In the genomic region with DNA sequence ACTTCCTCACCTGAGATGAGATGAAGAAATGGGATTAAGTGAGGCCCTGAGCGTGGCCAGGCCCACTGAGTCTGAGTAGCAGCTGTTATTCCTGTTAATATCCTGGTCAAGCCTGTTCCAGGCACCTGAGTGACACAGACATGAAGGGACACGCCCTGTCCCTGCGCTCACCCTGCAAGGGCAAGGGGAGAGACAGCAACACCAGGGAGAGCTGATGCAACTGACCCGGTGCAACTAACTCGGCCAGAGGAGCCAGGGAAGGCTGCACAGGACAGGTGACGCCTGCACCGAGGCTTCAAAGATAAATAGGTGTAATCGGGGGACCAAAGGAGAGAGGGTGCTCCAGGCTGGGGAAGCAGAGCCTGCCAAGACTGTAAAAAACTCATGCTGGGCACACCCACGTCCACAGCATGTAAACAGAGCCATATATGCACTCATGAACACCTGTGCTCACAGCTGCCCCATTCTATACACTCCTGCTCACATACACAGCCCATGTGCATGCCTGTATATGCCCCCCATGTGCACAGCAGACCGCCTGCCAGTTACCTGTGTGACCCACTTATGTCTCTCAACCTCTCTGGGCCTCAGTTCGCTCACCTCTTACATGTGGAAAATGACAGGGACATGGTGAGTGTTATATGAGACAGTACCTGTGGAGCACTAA, we compare ENCODE assay signal across 18 cellular contexts. TPM values are rescaled to one million over a fixed set of nuclear protein-coding genes. Genes with fewer than 3 reads are reported as not detected.
DNase-seq lines count a peak whose midpoint lies in the region; ATAC-seq, FAIRE-seq and TF ChIP-seq lines count a peak whose summit lies in the region.
"Had no signal": no experiment of that assay in that cellular context is flagged by ENCODE, and none has a peak within 500 bp of the region (broad histone marks: within the 10 kb centered on the region; RNA-seq: fewer than 3 reads in every experiment).

No MANE protein-coding gene starts in this region.

- H3K27ac ChIP-seq in SK-N-SH (ENCODE audit: low read depth in 2 of 2, low read length in 1 of 2) (no peak overlapping the region), K562 (ENCODE audit: extremely low read depth, low read depth, low read length) (no peak overlapping the region), HepG2 (ENCODE audit: extremely low read length, insufficient read depth, low read length) (no peak overlapping the region), upper lobe of right lung (no peak overlapping the region)
- H3K27ac ChIP-seq: SJCRH30 had no signal

- no peaks in the 10 kb centered on the region for H3F3A ChIP-seq in SK-N-SH (replicated peaks; ENCODE audit: insufficient read depth)

- intact Hi-C loops in K562 (cut with micrococcal nuclease): no loop called here
- intact Hi-C loops in HepG2 (cut with micrococcal nuclease; ENCODE audit: unreplicated experiment): no loop called here
- intact Hi-C loops in upper lobe of right lung (cut with DNase I): loop anchor here (10.0 kb wide), 1 partner anchor 140 kb away; no protein-coding TSS in a partner anchor

- no peak for TF ChIP-seq RAD21 in SK-N-SH (IDR thresholded peaks at IDR 0.05; ENCODE audit: low read length)
- no peak for TF ChIP-seq RAD21 in K562 (CRISPR knock-in tag; conservative IDR thresholded peaks at IDR 0.05 in 1 of 2, IDR thresholded peaks at IDR 0.05 in 1 of 2)
- TF ChIP-seq RAD21 in HepG2 (CRISPR knock-in tag; IDR thresholded peaks at IDR 0.05): no peak

- no peaks in the 10 kb centered on the region for H3K9me3 ChIP-seq in SK-N-SH
- H3K9me3 ChIP-seq in K562 (replicated peaks; ENCODE audit: control insufficient read depth, insufficient read depth, low read depth, low read length): no peaks in the 10 kb centered on the region
- no peaks in the 10 kb centered on the region for H3K9me3 ChIP-seq in HepG2 (ENCODE audit: low read length)
- H3K9me3 ChIP-seq in upper lobe of right lung: no peaks in the 10 kb centered on the region
- H3K9me3 ChIP-seq: SJCRH30 had no signal

- H3K9ac ChIP-seq in SK-N-SH (no peak overlapping the region), K562 (ENCODE audit: insufficient read depth in 1 of 2, low read depth in 2 of 2, low read length in 2 of 2) (peak overlapping the region in 1 of 2 experiments; percentile 45; a peak in 2 of 4 replicates), HepG2 (ENCODE audit: insufficient read depth, low read depth, low read length) (no peak overlapping the region)

- in situ Hi-C loops in K562 (cut with MboI): no loop called here
- in situ Hi-C loops in HepG2 (cut with HindIII; ENCODE audit: extremely low pct_ligation_motif_present, low pct_unique_long_range_greater_than_20kb): no loop called here

- H2AFZ ChIP-seq in SK-N-SH (ENCODE audit: low read depth) (no peak overlapping the region), K562 (ENCODE audit: low read depth, low read length) (no peak overlapping the region), HepG2 (ENCODE audit: low read length) (no peak overlapping the region)

- ATAC-seq in SK-N-SH treated with all-trans-retinoic acid at 6 μM for 48 hours (no peak; the same call in 2 of the 3 replicates), K562 (peak; percentile 84), HepG2 (peak; percentile 65), upper lobe of right lung (peak; percentile 84), HG02642 (IDR thresholded peaks at IDR 0.05; ENCODE audit: poor library complexity, unreplicated experiment) (no peak), HG02678 (IDR thresholded peaks at IDR 0.05; ENCODE audit: unreplicated experiment) (no peak)
- ATAC-seq: activated CD4-positive, CD25-positive, alpha-beta regulatory T cell treated with anti-CD3 and anti-CD28 coated beads, Interleukin-2, amount 50 U/mL, for 24 hours had no signal

- BruUV-seq in K562 (replicated peaks; lab: Mats Ljungman, UMichigan): no TSS peak
- no TSS peak for BruUV-seq in HepG2 (replicated peaks; lab: Mats Ljungman, UMichigan)

- TF ChIP-seq EP300 in SK-N-SH (IDR thresholded peaks at IDR 0.05; ENCODE audit: borderline replicate concordance in 1 of 2, low read depth in 1 of 2, low read length in 1 of 2) (no peak), K562 (IDR thresholded peaks at IDR 0.05; ENCODE audit: low read length) (no peak), HepG2 (IDR thresholded peaks at IDR 0.05; ENCODE audit: low read depth in 2 of 2, low read length in 2 of 2) (no peak), HepG2 (CRISPR knock-in tag; IDR thresholded peaks at IDR 0.05; ENCODE audit: borderline replicate concordance) (no peak)

- no peaks in the 10 kb centered on the region for H3K36me3 ChIP-seq in SK-N-SH (replicated peaks in 1 of 2; ENCODE audit: control insufficient read depth in 1 of 2, insufficient read depth in 2 of 2, low read length in 1 of 2)
- no peaks in the 10 kb centered on the region for H3K36me3 ChIP-seq in K562 (ENCODE audit: control insufficient read depth, insufficient read depth, low read length)
- no peaks in the 10 kb centered on the region for H3K36me3 ChIP-seq in HepG2 (replicated peaks in 1 of 2; ENCODE audit: control insufficient read depth in 1 of 2, insufficient read depth in 2 of 2, low read length in 2 of 2)
- H3K36me3 ChIP-seq in upper lobe of right lung: no peaks in the 10 kb centered on the region
- H3K36me3 ChIP-seq: SJCRH30 had no signal

- DNase-seq in SK-N-SH (peak; percentile 17), K562 (ENCODE audit: extremely low read depth in 1 of 4, low spot score in 3 of 4) (no peak), HepG2 (ENCODE audit: low spot score) (peak; percentile 46), upper lobe of right lung (peak; percentile 70), hippocampal formation (lab: John Stamatoyannopoulos, UW) (no peak)
- DNase-seq: activated T-cell treated with anti-CD3 and anti-CD28 coated beads, Interleukin-2, amount 50 U/mL, for 24 hours; aorta; SJCRH30 had no signal

- POLR2A ChIA-PET in SK-N-SH (lab: Yijun Ruan, JAX) (no interaction called here), K562 (lab: Yijun Ruan, JAX) (interaction anchor here (0.6 kb wide), 2 partner anchors 12 to 33 kb away, joined by 3 read pairs; no protein-coding TSS in a partner anchor), HepG2 (lab: Yijun Ruan, JAX) (interaction anchor here (1.4 to 5.4 kb wide), 3 partner anchors 10 to 127 kb away, joined by 5 to 127 read pairs (median 6); a partner anchor contains a TSS)

- H3K79me2 ChIP-seq in SK-N-SH (ENCODE audit: insufficient read depth) (no peaks in the 10 kb centered on the region), K562 (ENCODE audit: control insufficient read depth, insufficient read depth, low read length) (no peaks in the 10 kb centered on the region), HepG2 (ENCODE audit: insufficient read depth, low read length) (no peaks in the 10 kb centered on the region)

- H3K4me3 ChIP-seq in SK-N-SH (ENCODE audit: low read depth in 2 of 2, low read length in 1 of 2): no peak overlapping the region
- no peak overlapping the region for H3K4me3 ChIP-seq in K562
- H3K4me3 ChIP-seq in HepG2 (replicated peaks in 1 of 3; ENCODE audit: insufficient read depth in 1 of 3, low read depth in 2 of 3, low read length in 3 of 3): peak overlapping the region in 1 of 3 experiments; percentile 19; a peak in 1 of 6 replicates
- H3K4me3 ChIP-seq in upper lobe of right lung: no peak overlapping the region
- H3K4me3 ChIP-seq: SJCRH30 had no signal

- CTCF ChIA-PET in SK-N-SH (lab: Yijun Ruan, JAX): interaction anchor here (2.0 kb wide), 1 partner anchor 141 kb away, joined by 6 read pairs; no protein-coding TSS in a partner anchor
- CTCF ChIA-PET in K562 (lab: Yijun Ruan, JAX; ENCODE audit: low intra/inter-chr PET ratio): no interaction called here
- CTCF ChIA-PET in HepG2 (lab: Yijun Ruan, JAX; ENCODE audit: low intra/inter-chr PET ratio, low total read pairs): no interaction called here

- TF ChIP-seq CTCF in SK-N-SH (IDR thresholded peaks at IDR 0.05): no peak
- no peak for TF ChIP-seq CTCF in K562 (IDR thresholded peaks at IDR 0.05 in 2 of 3, conservative IDR thresholded peaks at IDR 0.05 in 1 of 3; ENCODE audit: insufficient read depth in 2 of 3, low read depth in 1 of 3, low read length in 3 of 3)
- no peak for TF ChIP-seq CTCF in HepG2 (CRISPR knock-in tag; IDR thresholded peaks at IDR 0.05)
- no peak for TF ChIP-seq CTCF in upper lobe of right lung (IDR thresholded peaks at IDR 0.05)

- no peak overlapping the region for H3K4me2 ChIP-seq in SK-N-SH
- H3K4me2 ChIP-seq in K562 (ENCODE audit: insufficient read depth, low read length): no peak overlapping the region
- H3K4me2 ChIP-seq in HepG2 (ENCODE audit: low read depth, low read length): peak overlapping the region; percentile 52

- TF ChIP-seq POLR2A in K562 (conservative IDR thresholded peaks at IDR 0.05): no peak
- no peak for TF ChIP-seq POLR2A in HepG2 (IDR thresholded peaks at IDR 0.05; ENCODE audit: insufficient read depth in 1 of 2, low read depth in 2 of 2, low read length in 2 of 2)

- no peak for FAIRE-seq in K562 (lab: Jason Lieb, UNC)
- FAIRE-seq in HepG2 (lab: Jason Lieb, UNC): no peak

- H4K20me1 ChIP-seq in SK-N-SH (ENCODE audit: insufficient read depth) (no peaks in the 10 kb centered on the region), K562 (replicated peaks; ENCODE audit: control insufficient read depth, insufficient read depth, low read length) (no peaks in the 10 kb centered on the region), HepG2 (ENCODE audit: insufficient read depth, low read length) (no peaks in the 10 kb centered on the region)

- H3K4me1 ChIP-seq in SK-N-SH (ENCODE audit: control insufficient read depth in 1 of 2, insufficient read depth in 2 of 2, low read depth in 1 of 2, low read length in 1 of 2) (no peaks in the 10 kb centered on the region; a peak in 1 of 4 replicates), K562 (replicated peaks in 1 of 2; ENCODE audit: control insufficient read depth in 2 of 2, insufficient read depth in 2 of 2, low read length in 2 of 2) (peaks cover 7 to 8% of the 10 kb centered on the region in 2 experiments; a peak in 4 of 5 replicates), HepG2 (ENCODE audit: insufficient read depth, low read length) (peaks cover 52% of the 10 kb centered on the region), upper lobe of right lung (no peaks in the 10 kb centered on the region)

- no peaks in the 10 kb centered on the region for H3K27me3 ChIP-seq in SK-N-SH (ENCODE audit: insufficient read depth)
- no peaks in the 10 kb centered on the region for H3K27me3 ChIP-seq in K562 (ENCODE audit: control insufficient read depth in 2 of 2, insufficient read depth in 2 of 2, low read length in 2 of 2)
- H3K27me3 ChIP-seq in HepG2 (ENCODE audit: control insufficient read depth in 1 of 2, insufficient read depth in 2 of 2, low read length in 2 of 2): no peaks in the 10 kb centered on the region
- no peaks in the 10 kb centered on the region for H3K27me3 ChIP-seq in upper lobe of right lung
- H3K27me3 ChIP-seq: SJCRH30 had no signal

- WGBS in SK-N-SH (ENCODE audit: low lambda C conversion rate): 60% methylated on average over 10 of the region's 11 CpGs
- 38% methylated on average over 11 of the region's 11 CpGs for WGBS in K562 (ENCODE audit: insufficient coverage, low coverage, missing lambda C conversion rate)
- 13% methylated on average over 11 of the region's 11 CpGs for WGBS in HepG2 (ENCODE audit: low lambda C conversion rate)

- H3K9me2 ChIP-seq in SK-N-SH: no peaks in the 10 kb centered on the region

- no peaks in the 10 kb centered on the region for H3K9me1 ChIP-seq in K562 (ENCODE audit: control insufficient read depth, insufficient read depth, low read length)

RNA-seq across cellular contexts. Expression of a gene that starts 22.8 kb away (rescaled TPM):
- polyA plus RNA-seq in SK-N-SH (2012; rRNA removed): 20.3 and 24.2 TPM in 2 replicates
- polyA plus RNA-seq in SK-N-SH (2012; cell fraction: cytosol; rRNA removed): 11.1 and 17.2 TPM in 2 replicates
- polyA plus RNA-seq in SK-N-SH (2012; cell fraction: nucleus; rRNA removed): 31.2 and 33.0 TPM in 2 replicates
- total RNA-seq in K562 (2011; cell fraction: chromatin; rRNA removed; ENCODE audit: low replicate concordance): 16.0 and 39.6 TPM in 2 replicates
- 46.5 and 53.8 TPM in 2 replicates for total RNA-seq in K562 (2011; cell fraction: nucleolus; rRNA removed)
- 23.7 and 29.9 TPM in 2 replicates for total RNA-seq in K562 (2011; cell fraction: nucleoplasm; rRNA removed)
- 69.9 and 81.1 TPM in 2 replicates for total RNA-seq in K562 (2014; rRNA removed)
- 9.3 and 13.6 TPM in 2 replicates for total RNA-seq in K562 (2014; rRNA removed; fragmentation: Illumina TruSeq; extraction: Trizol)
- total RNA-seq in K562 (2015; rRNA removed; fragmentation: Illumina TruSeq; extraction: Trizol): 26.4 TPM in 2 replicates
- total RNA-seq in K562 (2021): 61.7 and 63.4 TPM in 2 replicates
- 21.1 and 31.0 TPM in 2 replicates for polyA plus RNA-seq in K562 (2011; rRNA removed)
- polyA plus RNA-seq in K562 (2011; cell fraction: cytosol; rRNA removed): 32.3 and 62.2 TPM in 2 replicates
- 68.1 and 71.9 TPM in 2 replicates for polyA plus RNA-seq in K562 (2011; cell fraction: nucleus; rRNA removed)
- 31.0 and 75.8 TPM in 2 replicates for polyA plus RNA-seq in K562 (2012)
- 31.8 and 50.7 TPM in 2 replicates for polyA plus RNA-seq in K562 (2014; fragmentation: Illumina TruSeq; extraction: Trizol)
- polyA plus RNA-seq in K562 (2014; fragmentation: Nextera tagmentation; extraction: Ambion mirVana): 1 to 10 TPM; 1.9 to 5.3 TPM
- 57.7 and 57.8 TPM in 2 replicates for polyA plus RNA-seq in K562 (2014; rRNA removed)
- polyA minus RNA-seq in K562 (2011; rRNA and poly(A)+ RNA removed): 6.5 and 8.8 TPM in 2 replicates
- polyA minus RNA-seq in K562 (2011; cell fraction: cytosol; rRNA and poly(A)+ RNA removed): 29.9 and 31.5 TPM in 2 replicates
- 15.6 and 25.7 TPM in 2 replicates for polyA minus RNA-seq in K562 (2011; cell fraction: nucleus; rRNA and poly(A)+ RNA removed)
- 50.3 and 56.8 TPM in 2 replicates for total RNA-seq in HepG2 (2016; rRNA removed; fragmentation: Illumina TruSeq; extraction: Trizol)
- 23.1 and 31.8 TPM in 2 replicates for total RNA-seq in HepG2 (2016; cell fraction: cytosol; rRNA removed; fragmentation: Illumina TruSeq; extraction: Trizol; ENCODE audit: low read depth)
- total RNA-seq in HepG2 (2016; cell fraction: insoluble cytoplasmic fraction; rRNA removed; fragmentation: Illumina TruSeq; extraction: Trizol): 52.6 and 58.0 TPM in 2 replicates
- total RNA-seq in HepG2 (2016; cell fraction: membrane; rRNA removed; fragmentation: Illumina TruSeq; extraction: Trizol): 32.9 and 38.6 TPM in 2 replicates
- total RNA-seq in HepG2 (2016; cell fraction: nucleus; rRNA removed; fragmentation: Illumina TruSeq; extraction: Trizol): 22.7 and 25.7 TPM in 2 replicates
- polyA plus RNA-seq in HepG2 (2011; rRNA removed): 24.6 and 28.0 TPM in 2 replicates
- 15.8 and 37.3 TPM in 2 replicates for polyA plus RNA-seq in HepG2 (2011; cell fraction: cytosol; rRNA removed)
- 35.2 and 54.6 TPM in 2 replicates for polyA plus RNA-seq in HepG2 (2011; cell fraction: nucleus; rRNA removed)
- polyA plus RNA-seq in HepG2 (2012): 10.3 and 20.4 TPM in 2 replicates
- 22.8 and 31.3 TPM in 2 replicates for polyA plus RNA-seq in HepG2 (2016; cell fraction: cytosol; fragmentation: Illumina TruSeq; extraction: Trizol; ENCODE audit: low read depth)
- polyA plus RNA-seq in HepG2 (2016; cell fraction: insoluble cytoplasmic fraction; fragmentation: Illumina TruSeq; extraction: Trizol; ENCODE audit: low read depth): 55.4 and 57.3 TPM in 2 replicates
- polyA plus RNA-seq in HepG2 (2016; cell fraction: membrane; fragmentation: Illumina TruSeq; extraction: Trizol; ENCODE audit: low read depth): 28.0 and 32.8 TPM in 2 replicates
- polyA plus RNA-seq in HepG2 (2016; cell fraction: nucleus; fragmentation: Illumina TruSeq; extraction: Trizol; ENCODE audit: insufficient read depth, low read depth): 37.4 and 40.9 TPM in 2 replicates
- polyA minus RNA-seq in HepG2 (2011; rRNA and poly(A)+ RNA removed; ENCODE audit: low replicate concordance): 8.3 and 44.9 TPM in 2 replicates
- polyA minus RNA-seq in HepG2 (2011; cell fraction: cytosol; rRNA and poly(A)+ RNA removed): 21.9 and 27.6 TPM in 2 replicates
- polyA minus RNA-seq in HepG2 (2011; cell fraction: nucleus; rRNA and poly(A)+ RNA removed): 18.2 TPM in 2 replicates
- total RNA-seq in upper lobe of right lung: 8.8 TPM

RNA-seq across cellular contexts. Expression of a gene that starts 38.2 kb away (rescaled TPM):
- not detected in 2 replicates for polyA plus RNA-seq in SK-N-SH (2012; rRNA removed)
- not detected in 2 replicates for polyA plus RNA-seq in SK-N-SH (2012; cell fraction: cytosol; rRNA removed)
- polyA plus RNA-seq in SK-N-SH (2012; cell fraction: nucleus; rRNA removed): 0.13 and 0.50 TPM in 2 replicates
- total RNA-seq in K562 (2011; cell fraction: chromatin; rRNA removed; ENCODE audit: low replicate concordance): 0.44 TPM in 1 of 2 replicates, not detected in the other
- total RNA-seq in K562 (2011; cell fraction: nucleolus; rRNA removed): 0.33 and 0.53 TPM in 2 replicates
- total RNA-seq in K562 (2011; cell fraction: nucleoplasm; rRNA removed): 0.69 TPM in 1 of 2 replicates, not detected in the other
- 0.24 TPM in 1 of 2 replicates, not detected in the other for total RNA-seq in K562 (2014; rRNA removed)
- not detected in 2 replicates for total RNA-seq in K562 (2014; rRNA removed; fragmentation: Illumina TruSeq; extraction: Trizol)
- not detected in 2 replicates for total RNA-seq in K562 (2015; rRNA removed; fragmentation: Illumina TruSeq; extraction: Trizol)
- 0.13 and 0.31 TPM in 2 replicates for total RNA-seq in K562 (2021)
- 0.11 TPM in 1 of 2 replicates, not detected in the other for polyA plus RNA-seq in K562 (2011; rRNA removed)
- 0.07 TPM in 1 of 2 replicates, not detected in the other for polyA plus RNA-seq in K562 (2011; cell fraction: cytosol; rRNA removed)
- 0.33 and 0.38 TPM in 2 replicates for polyA plus RNA-seq in K562 (2011; cell fraction: nucleus; rRNA removed)
- polyA plus RNA-seq in K562 (2012): 0.28 TPM in 1 of 2 replicates, not detected in the other
- not detected in 2 replicates for polyA plus RNA-seq in K562 (2014; fragmentation: Illumina TruSeq; extraction: Trizol)
- polyA plus RNA-seq in K562 (2014; fragmentation: Nextera tagmentation; extraction: Ambion mirVana): not detected
- not detected in 2 replicates for polyA plus RNA-seq in K562 (2014; rRNA removed)
- not detected in 2 replicates for polyA minus RNA-seq in K562 (2011; rRNA and poly(A)+ RNA removed)
- not detected in 2 replicates for polyA minus RNA-seq in K562 (2011; cell fraction: cytosol; rRNA and poly(A)+ RNA removed)
- polyA minus RNA-seq in K562 (2011; cell fraction: nucleus; rRNA and poly(A)+ RNA removed): 0.27 TPM in 1 of 2 replicates, not detected in the other
- total RNA-seq in HepG2 (2016; rRNA removed; fragmentation: Illumina TruSeq; extraction: Trizol): not detected in 2 replicates
- total RNA-seq in HepG2 (2016; cell fraction: cytosol; rRNA removed; fragmentation: Illumina TruSeq; extraction: Trizol; ENCODE audit: low read depth): not detected in 2 replicates
- total RNA-seq in HepG2 (2016; cell fraction: insoluble cytoplasmic fraction; rRNA removed; fragmentation: Illumina TruSeq; extraction: Trizol): 0.15 TPM in 1 of 2 replicates, not detected in the other
- total RNA-seq in HepG2 (2016; cell fraction: membrane; rRNA removed; fragmentation: Illumina TruSeq; extraction: Trizol): not detected in 2 replicates
- total RNA-seq in HepG2 (2016; cell fraction: nucleus; rRNA removed; fragmentation: Illumina TruSeq; extraction: Trizol): not detected in 2 replicates
- polyA plus RNA-seq in HepG2 (2011; rRNA removed): 0.05 and 0.13 TPM in 2 replicates
- 0.06 and 0.12 TPM in 2 replicates for polyA plus RNA-seq in HepG2 (2011; cell fraction: cytosol; rRNA removed)
- polyA plus RNA-seq in HepG2 (2011; cell fraction: nucleus; rRNA removed): 1.1 and 1.7 TPM in 2 replicates
- polyA plus RNA-seq in HepG2 (2012): not detected in 2 replicates
- 0.11 TPM in 1 of 2 replicates, not detected in the other for polyA plus RNA-seq in HepG2 (2016; cell fraction: cytosol; fragmentation: Illumina TruSeq; extraction: Trizol; ENCODE audit: low read depth)
- not detected in 2 replicates for polyA plus RNA-seq in HepG2 (2016; cell fraction: insoluble cytoplasmic fraction; fragmentation: Illumina TruSeq; extraction: Trizol; ENCODE audit: low read depth)
- not detected in 2 replicates for polyA plus RNA-seq in HepG2 (2016; cell fraction: membrane; fragmentation: Illumina TruSeq; extraction: Trizol; ENCODE audit: low read depth)
- polyA plus RNA-seq in HepG2 (2016; cell fraction: nucleus; fragmentation: Illumina TruSeq; extraction: Trizol; ENCODE audit: insufficient read depth, low read depth): not detected in 2 replicates
- polyA minus RNA-seq in HepG2 (2011; rRNA and poly(A)+ RNA removed; ENCODE audit: low replicate concordance): 1.8 TPM in 1 of 2 replicates, not detected in the other
- not detected in 2 replicates for polyA minus RNA-seq in HepG2 (2011; cell fraction: cytosol; rRNA and poly(A)+ RNA removed)
- polyA minus RNA-seq in HepG2 (2011; cell fraction: nucleus; rRNA and poly(A)+ RNA removed): 0.77 TPM in 1 of 2 replicates, not detected in the other
- total RNA-seq in upper lobe of right lung: not detected
- total RNA-seq: aorta, glomerular endothelial cell, lower leg skin, M059J, NCI-H460, omental fat pad, SJCRH30 had no signal
- polyA plus RNA-seq: AG04450 had no signal

RNA-seq across cellular contexts. Expression of a gene that starts 59.2 kb away (rescaled TPM):
- polyA plus RNA-seq in SK-N-SH (2012; rRNA removed) (27.5 and 27.6 TPM in 2 replicates), K562 (2011; rRNA removed) (14.5 and 21.8 TPM in 2 replicates), K562 (2014; fragmentation: Illumina TruSeq; extraction: Trizol) (17.5 and 21.6 TPM in 2 replicates), K562 (2014; fragmentation: Nextera tagmentation; extraction: Ambion mirVana) (10 to 100 TPM in 1 of 2 experiments, 1 to 10 TPM in 1; 5.9 to 11.6 TPM), K562 (2014; rRNA removed) (22.4 and 24.6 TPM in 2 replicates), HepG2 (2011; rRNA removed) (28.5 and 33.1 TPM in 2 replicates)
- 15.9 and 21.5 TPM in 2 replicates for polyA plus RNA-seq in SK-N-SH (2012; cell fraction: cytosol; rRNA removed)
- polyA plus RNA-seq in SK-N-SH (2012; cell fraction: nucleus; rRNA removed): 57.6 and 61.4 TPM in 2 replicates
- 21.8 and 45.7 TPM in 2 replicates for total RNA-seq in K562 (2011; cell fraction: chromatin; rRNA removed; ENCODE audit: low replicate concordance)
- 36.7 and 40.0 TPM in 2 replicates for total RNA-seq in K562 (2011; cell fraction: nucleolus; rRNA removed)
- 35.6 and 41.5 TPM in 2 replicates for total RNA-seq in K562 (2011; cell fraction: nucleoplasm; rRNA removed)
- total RNA-seq in K562 (2014; rRNA removed) (22.9 and 27.5 TPM in 2 replicates), K562 (2014; rRNA removed; fragmentation: Illumina TruSeq; extraction: Trizol) (8.8 and 11.5 TPM in 2 replicates), K562 (2015; rRNA removed; fragmentation: Illumina TruSeq; extraction: Trizol) (16.1 and 17.0 TPM in 2 replicates), K562 (2021) (23.6 and 24.3 TPM in 2 replicates), HepG2 (2016; rRNA removed; fragmentation: Illumina TruSeq; extraction: Trizol) (31.9 and 33.6 TPM in 2 replicates), upper lobe of right lung (18.2 TPM)
- 21.8 and 41.2 TPM in 2 replicates for polyA plus RNA-seq in K562 (2011; cell fraction: cytosol; rRNA removed)
- polyA plus RNA-seq in K562 (2011; cell fraction: nucleus; rRNA removed): 56.1 and 59.2 TPM in 2 replicates
- polyA plus RNA-seq in K562 (2012): 16.4 and 21.6 TPM in 2 replicates
- polyA minus RNA-seq in K562 (2011; rRNA and poly(A)+ RNA removed): 5.2 and 12.7 TPM in 2 replicates
- 9.3 and 11.3 TPM in 2 replicates for polyA minus RNA-seq in K562 (2011; cell fraction: cytosol; rRNA and poly(A)+ RNA removed)
- polyA minus RNA-seq in K562 (2011; cell fraction: nucleus; rRNA and poly(A)+ RNA removed): 10.1 and 12.6 TPM in 2 replicates
- total RNA-seq in HepG2 (2016; cell fraction: cytosol; rRNA removed; fragmentation: Illumina TruSeq; extraction: Trizol; ENCODE audit: low read depth): 14.6 and 15.2 TPM in 2 replicates
- 27.3 and 32.7 TPM in 2 replicates for total RNA-seq in HepG2 (2016; cell fraction: insoluble cytoplasmic fraction; rRNA removed; fragmentation: Illumina TruSeq; extraction: Trizol)
- total RNA-seq in HepG2 (2016; cell fraction: membrane; rRNA removed; fragmentation: Illumina TruSeq; extraction: Trizol): 29.4 and 34.6 TPM in 2 replicates
- total RNA-seq in HepG2 (2016; cell fraction: nucleus; rRNA removed; fragmentation: Illumina TruSeq; extraction: Trizol): 20.7 and 24.5 TPM in 2 replicates
- polyA plus RNA-seq in HepG2 (2011; cell fraction: cytosol; rRNA removed): 17.8 and 30.6 TPM in 2 replicates
- polyA plus RNA-seq in HepG2 (2011; cell fraction: nucleus; rRNA removed): 64.2 and 84.7 TPM in 2 replicates
- 14.5 and 14.8 TPM in 2 replicates for polyA plus RNA-seq in HepG2 (2012)
- polyA plus RNA-seq in HepG2 (2016; cell fraction: cytosol; fragmentation: Illumina TruSeq; extraction: Trizol; ENCODE audit: low read depth): 12.7 and 16.5 TPM in 2 replicates
- 32.6 and 37.8 TPM in 2 replicates for polyA plus RNA-seq in HepG2 (2016; cell fraction: insoluble cytoplasmic fraction; fragmentation: Illumina TruSeq; extraction: Trizol; ENCODE audit: low read depth)
- 25.4 and 26.8 TPM in 2 replicates for polyA plus RNA-seq in HepG2 (2016; cell fraction: membrane; fragmentation: Illumina TruSeq; extraction: Trizol; ENCODE audit: low read depth)
- 46.2 and 51.6 TPM in 2 replicates for polyA plus RNA-seq in HepG2 (2016; cell fraction: nucleus; fragmentation: Illumina TruSeq; extraction: Trizol; ENCODE audit: insufficient read depth, low read depth)
- polyA minus RNA-seq in HepG2 (2011; rRNA and poly(A)+ RNA removed; ENCODE audit: low replicate concordance): 44.8 and 54.2 TPM in 2 replicates
- 12.0 and 15.7 TPM in 2 replicates for polyA minus RNA-seq in HepG2 (2011; cell fraction: cytosol; rRNA and poly(A)+ RNA removed)
- polyA minus RNA-seq in HepG2 (2011; cell fraction: nucleus; rRNA and poly(A)+ RNA removed): 13.5 and 14.0 TPM in 2 replicates

Comparison
In these comparisons a context has a peak if more than half of its experiments do, and no peak if none do; other contexts are left out.
1. DNase-seq: peak in SK-N-SH (single experiment), HepG2 (single experiment) and upper lobe of right lung (single experiment); none in K562 (0 of 4) and hippocampal formation (0 of 2).
2. ATAC-seq: peak in K562 (single experiment), HepG2 (single experiment) and upper lobe of right lung (single experiment); none in SK-N-SH treated with all-trans-retinoic acid at 6 μM for 48 hours (single experiment), HG02642 (single experiment) and HG02678 (single experiment).